9 cellular contexts compared by ENCODE assay signal in the genomic region with DNA sequence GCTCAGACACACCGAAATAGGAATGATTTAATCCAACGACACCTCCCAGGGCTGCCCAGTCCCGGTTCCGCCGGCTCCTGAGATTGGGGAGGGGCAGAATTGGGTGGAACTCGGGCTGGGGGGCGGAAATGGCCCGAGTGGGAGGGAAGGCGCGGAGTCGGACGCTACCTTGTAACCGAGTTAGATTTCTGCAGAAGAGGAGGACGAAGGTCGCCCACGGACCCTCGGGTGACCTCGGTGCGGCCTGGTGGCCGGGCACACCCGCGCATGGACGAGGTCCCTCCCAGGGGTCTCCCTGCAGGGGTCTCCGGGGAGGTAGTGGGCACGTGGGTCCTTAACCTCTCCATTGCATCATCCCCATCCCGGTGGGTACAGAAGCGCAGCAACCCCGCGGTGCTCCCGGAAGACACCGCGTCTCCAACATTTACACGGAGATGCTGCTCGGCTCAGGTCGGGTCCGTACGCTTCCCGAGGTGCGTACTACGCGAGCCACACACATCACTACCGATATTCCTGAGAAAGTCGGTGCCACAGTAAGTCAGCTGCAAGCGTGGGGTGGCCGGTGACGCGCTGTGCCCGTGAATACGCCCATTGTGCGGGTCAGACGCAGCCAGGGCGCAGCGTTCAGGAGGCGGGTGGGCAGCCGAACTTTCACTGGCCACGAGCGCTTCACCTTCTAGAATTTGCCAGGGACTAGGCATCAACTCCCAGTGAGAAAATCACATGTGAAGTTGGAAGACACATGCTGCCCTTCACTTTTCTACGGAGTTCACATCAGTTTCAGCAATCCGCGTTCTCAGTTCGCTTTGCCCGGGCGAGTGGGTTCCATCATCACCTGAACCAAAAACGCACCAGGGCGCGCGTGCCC.
A peak's percentile ranks its signal among the peaks of the same experiment; 100 is the strongest.
DNase-seq lines count a peak whose midpoint lies in the region; ATAC-seq lines count a peak whose summit lies in the region.
"Had no signal": no experiment of that assay in that cellular context is flagged by ENCODE, and none has a peak within 500 bp of the region (broad histone marks: within the 10 kb centered on the region; RNA-seq: fewer than 3 reads in every experiment).

No MANE protein-coding gene starts in this region.

- peak overlapping the region; percentile 77 for H3K4me3 ChIP-seq in SK-N-MC

- DNase-seq in SK-N-MC (ENCODE audit: low read depth, low spot score) (no peak), cerebellar cortex (ENCODE audit: low spot score) (peak; percentile 34), left kidney (ENCODE audit: low read depth, low spot score) (peak; percentile 79)
- peak; percentile 28 for DNase-seq in stimulated activated CD8-positive, alpha-beta memory T cell treated with anti-CD3 and anti-CD28 coated beads, Interleukin-12 subunit alpha, Interleukin-12 subunit beta, amount 100 ng/mL, for 4 hours (ENCODE audit: low read depth)

- H3K36me3 ChIP-seq in ES-I3 (ENCODE audit: insufficient read depth, low read length) (no peaks in the 10 kb centered on the region), SK-N-MC (ENCODE audit: insufficient read depth, low read length) (no peaks in the 10 kb centered on the region)

- peak overlapping the region; percentile 75 for H3K27ac ChIP-seq in SK-N-MC
- H3K27ac ChIP-seq: VCaP had no signal

- peak; percentile 5 for ATAC-seq in HG03066 (IDR thresholded peaks at IDR 0.05; ENCODE audit: low read depth, unreplicated experiment)
- ATAC-seq in GM18873 (IDR thresholded peaks at IDR 0.05; ENCODE audit: low FRiP score, unreplicated experiment): no peak
- no peak for ATAC-seq in GM19324 (IDR thresholded peaks at IDR 0.05; ENCODE audit: low FRiP score, unreplicated experiment)

- no peaks in the 10 kb centered on the region for H3K9me3 ChIP-seq in ES-I3 (ENCODE audit: control insufficient read depth, insufficient read depth, low read length)
- H3K9me3 ChIP-seq in SK-N-MC (ENCODE audit: low read depth, low read length): no peaks in the 10 kb centered on the region

- peak overlapping the region; percentile 70 for H3K9ac ChIP-seq in ES-I3 (ENCODE audit: low read depth, low read length)
- H3K9ac ChIP-seq in SK-N-MC (ENCODE audit: insufficient read length): peak overlapping the region; percentile 71

- peaks cover 18% of the 10 kb centered on the region for H3K4me1 ChIP-seq in ES-I3 (ENCODE audit: insufficient read depth, low read length)
